ENCODE assay signal across 1 cellular context in the genomic region with DNA sequence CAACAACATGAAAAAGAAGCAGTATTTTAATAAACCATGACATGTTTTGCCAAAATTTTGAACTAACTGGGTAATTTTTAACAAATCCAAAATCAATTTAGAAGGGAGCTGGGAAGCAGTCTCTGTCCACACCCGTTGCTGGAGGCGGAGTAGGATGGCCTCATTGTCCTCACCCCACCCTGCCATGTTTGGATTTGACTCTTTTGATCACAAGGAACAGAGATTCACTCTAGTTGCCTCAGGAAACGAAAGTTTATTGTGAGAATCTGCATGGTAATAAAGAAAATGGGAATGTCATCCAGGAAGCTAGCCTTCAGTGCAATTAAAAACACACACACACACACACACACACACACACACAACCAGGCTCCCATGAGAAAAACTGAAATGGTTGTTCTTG.
TF ChIP-seq lines count a peak whose summit lies in the region.

No MANE protein-coding gene starts in this region.

TF ChIP-seq in HepG2, 621 proteins besides CTCF, POLR2A, EP300 and RAD21 (continued from another document):
- TF ChIP-seq GABPA (IDR thresholded peaks at IDR 0.05; ENCODE audit: low read depth, low read length) (no peak), GABPA (CRISPR knock-in tag; IDR thresholded peaks at IDR 0.05; ENCODE audit: low read depth) (no peak), ZNF34 (CRISPR knock-in tag; IDR thresholded peaks at IDR 0.05; ENCODE audit: borderline replicate concordance) (no peak), ASH2L (IDR thresholded peaks at IDR 0.05; ENCODE audit: insufficient read length, low read depth, low read length) (no peak), RCOR2 (CRISPR knock-in tag; IDR thresholded peaks at IDR 0.05) (no peak), GABPB1 (CRISPR knock-in tag; IDR thresholded peaks at IDR 0.05) (no peak), ZNF430 (CRISPR knock-in tag; IDR thresholded peaks at IDR 0.05) (no peak), ZMYM4 (CRISPR knock-in tag; IDR thresholded peaks at IDR 0.05) (no peak)
